1 cellular context compared by ENCODE assay signal in genomic region chr14:61482348-61483206, GRCh38.
TF ChIP-seq lines count a peak whose summit lies in the region.

No MANE protein-coding gene starts in this region.

TF ChIP-seq in IMR-90, 13 proteins besides CTCF, POLR2A, EP300 and RAD21 (continued from another document):
- TF ChIP-seq USF2 (IDR thresholded peaks at IDR 0.05; ENCODE audit: low read depth, low read length) = no peak
